In genomic region chr9:35111006-35111933, GRCh38 we compare ENCODE assay signal across 1 cellular context.
TF ChIP-seq lines count a peak whose summit lies in the region.

No MANE protein-coding gene starts in this region.

TF ChIP-seq in K562, 482 proteins besides CTCF, POLR2A, EP300 and RAD21 (continued from another document and continues in another):
- peak; percentile 39 for TF ChIP-seq ZFX (CRISPR knock-in tag; IDR thresholded peaks at IDR 0.05)
- TF ChIP-seq SUPT5H (IDR thresholded peaks at IDR 0.05): peak; percentile 25; the same call in 1 of the 2 replicates
- no peak for TF ChIP-seq ESRRA (IDR thresholded peaks at IDR 0.05; ENCODE audit: borderline replicate concordance, low read depth)
- peak; percentile 73 for TF ChIP-seq ZNF263 (CRISPR knock-in tag; IDR thresholded peaks at IDR 0.05; ENCODE audit: borderline replicate concordance)
- no peak for TF ChIP-seq MED1 (CRISPR knock-in tag; IDR thresholded peaks at IDR 0.05; ENCODE audit: borderline replicate concordance)
- TF ChIP-seq ZNF592 (IDR thresholded peaks at IDR 0.05): 0 out of 2 replicates have a peak, but pooled peaks have one; percentile 8
- TF ChIP-seq GTF3C2 (IDR thresholded peaks at IDR 0.05; ENCODE audit: borderline replicate concordance, extremely low read depth, insufficient read length): no peak
- peak; percentile 60; the same call in 1 of the 2 replicates for TF ChIP-seq TOE1 (IDR thresholded peaks at IDR 0.05; ENCODE audit: borderline replicate concordance)
- TF ChIP-seq TOE1 (CRISPR knock-in tag; IDR thresholded peaks at IDR 0.05; ENCODE audit: borderline replicate concordance, low read depth): no peak
- no peak for TF ChIP-seq ZBTB5 (IDR thresholded peaks at IDR 0.05)
- TF ChIP-seq PHF8 (IDR thresholded peaks at IDR 0.05; ENCODE audit: borderline replicate concordance, low read length): peak; percentile 52; the same call in 1 of the 2 replicates
- TF ChIP-seq, protein P1, sequence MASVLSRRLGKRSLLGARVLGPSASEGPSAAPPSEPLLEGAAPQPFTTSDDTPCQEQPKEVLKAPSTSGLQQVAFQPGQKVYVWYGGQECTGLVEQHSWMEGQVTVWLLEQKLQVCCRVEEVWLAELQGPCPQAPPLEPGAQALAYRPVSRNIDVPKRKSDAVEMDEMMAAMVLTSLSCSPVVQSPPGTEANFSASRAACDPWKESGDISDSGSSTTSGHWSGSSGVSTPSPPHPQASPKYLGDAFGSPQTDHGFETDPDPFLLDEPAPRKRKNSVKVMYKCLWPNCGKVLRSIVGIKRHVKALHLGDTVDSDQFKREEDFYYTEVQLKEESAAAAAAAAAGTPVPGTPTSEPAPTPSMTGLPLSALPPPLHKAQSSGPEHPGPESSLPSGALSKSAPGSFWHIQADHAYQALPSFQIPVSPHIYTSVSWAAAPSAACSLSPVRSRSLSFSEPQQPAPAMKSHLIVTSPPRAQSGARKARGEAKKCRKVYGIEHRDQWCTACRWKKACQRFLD (CRISPR knock-in tag; IDR thresholded peaks at IDR 0.05): no peak
- peak; percentile 19 to 26; a peak in 1 of 4 replicates for TF ChIP-seq NRF1 (conservative IDR thresholded peaks at IDR 0.05 in 1 of 2, IDR thresholded peaks at IDR 0.05 in 1 of 2)
- TF ChIP-seq, protein P2, sequence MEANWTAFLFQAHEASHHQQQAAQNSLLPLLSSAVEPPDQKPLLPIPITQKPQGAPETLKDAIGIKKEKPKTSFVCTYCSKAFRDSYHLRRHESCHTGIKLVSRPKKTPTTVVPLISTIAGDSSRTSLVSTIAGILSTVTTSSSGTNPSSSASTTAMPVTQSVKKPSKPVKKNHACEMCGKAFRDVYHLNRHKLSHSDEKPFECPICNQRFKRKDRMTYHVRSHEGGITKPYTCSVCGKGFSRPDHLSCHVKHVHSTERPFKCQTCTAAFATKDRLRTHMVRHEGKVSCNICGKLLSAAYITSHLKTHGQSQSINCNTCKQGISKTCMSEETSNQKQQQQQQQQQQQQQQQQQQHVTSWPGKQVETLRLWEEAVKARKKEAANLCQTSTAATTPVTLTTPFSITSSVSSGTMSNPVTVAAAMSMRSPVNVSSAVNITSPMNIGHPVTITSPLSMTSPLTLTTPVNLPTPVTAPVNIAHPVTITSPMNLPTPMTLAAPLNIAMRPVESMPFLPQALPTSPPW (CRISPR knock-in tag; IDR thresholded peaks at IDR 0.05): peak; percentile 92
- TF ChIP-seq FOXK2 (conservative IDR thresholded peaks at IDR 0.05 in 1 of 2, IDR thresholded peaks at IDR 0.05 in 1 of 2; ENCODE audit: low read depth in 2 of 2): peak in 1 of 2 experiments; percentile 63; a peak in 1 of 4 replicates
- peak; percentile 12 for TF ChIP-seq CREM (IDR thresholded peaks at IDR 0.05; ENCODE audit: low read depth)
- TF ChIP-seq, protein P3, sequence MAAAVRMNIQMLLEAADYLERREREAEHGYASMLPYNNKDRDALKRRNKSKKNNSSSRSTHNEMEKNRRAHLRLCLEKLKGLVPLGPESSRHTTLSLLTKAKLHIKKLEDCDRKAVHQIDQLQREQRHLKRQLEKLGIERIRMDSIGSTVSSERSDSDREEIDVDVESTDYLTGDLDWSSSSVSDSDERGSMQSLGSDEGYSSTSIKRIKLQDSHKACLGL (CRISPR knock-in tag; IDR thresholded peaks at IDR 0.05; ENCODE audit: borderline replicate concordance, poor library complexity, severe bottlenecking): no peak
- peak; percentile 31 for TF ChIP-seq KDM5B (IDR thresholded peaks at IDR 0.05; ENCODE audit: insufficient replicate concordance, low read depth, low read length)
- TF ChIP-seq HDAC6 (IDR thresholded peaks at IDR 0.05; ENCODE audit: low read depth, low read length): no peak
- TF ChIP-seq, protein P4, sequence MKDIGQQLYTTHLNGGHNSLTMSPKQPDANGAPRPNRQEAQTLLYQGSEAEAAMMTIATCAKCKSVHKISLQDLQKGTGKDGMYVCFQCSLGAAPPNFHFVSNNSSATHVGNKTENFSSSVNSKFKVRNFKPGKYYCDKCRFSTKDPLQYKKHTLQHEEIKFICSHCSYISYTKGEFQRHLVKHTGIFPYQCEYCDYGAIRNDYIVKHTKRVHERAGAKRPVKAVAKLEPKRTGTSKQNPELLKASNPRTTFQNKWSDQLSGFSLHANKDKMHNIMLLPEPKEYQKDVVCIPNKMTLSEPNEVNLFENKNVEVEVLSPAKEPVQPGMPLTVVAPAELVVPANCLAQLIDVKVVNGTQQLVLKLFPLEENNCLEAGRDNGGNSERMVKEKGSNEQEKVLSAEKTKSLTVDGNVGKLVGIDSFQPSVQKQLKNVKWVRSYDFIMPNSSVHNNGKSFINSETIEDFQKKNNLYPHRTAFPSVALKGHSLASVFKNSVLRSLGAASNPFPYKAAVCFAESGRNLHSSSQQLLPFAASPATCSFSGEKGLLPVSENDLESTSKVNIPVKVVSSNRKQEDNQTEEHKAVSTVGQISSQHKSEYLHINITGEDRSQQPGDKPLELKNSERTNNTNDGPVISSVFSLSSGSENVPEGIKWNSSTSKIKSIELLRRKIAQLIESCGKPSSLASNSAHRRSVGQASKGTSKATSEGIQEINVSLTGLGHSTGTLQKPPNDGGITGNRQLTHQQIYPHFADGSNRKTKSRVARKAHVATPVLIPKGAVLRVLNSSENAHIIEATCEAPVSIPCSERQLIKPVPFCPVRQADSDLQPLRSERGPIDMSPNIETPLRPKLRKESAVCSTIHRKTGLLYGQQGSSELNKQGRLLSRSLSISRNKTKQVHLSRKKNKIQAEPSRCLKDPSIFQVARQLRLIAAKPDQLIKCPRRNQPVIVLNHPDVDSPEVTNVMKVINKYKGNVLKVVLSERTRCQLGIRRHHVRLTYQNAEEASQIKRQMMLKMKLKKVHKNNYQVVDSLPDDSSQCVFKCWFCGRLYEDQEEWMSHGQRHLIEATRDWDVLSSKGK (CRISPR knock-in tag; IDR thresholded peaks at IDR 0.05): no peak
- TF ChIP-seq ZNF707 (CRISPR knock-in tag; conservative IDR thresholded peaks at IDR 0.05): no peak
- TF ChIP-seq, protein P5, sequence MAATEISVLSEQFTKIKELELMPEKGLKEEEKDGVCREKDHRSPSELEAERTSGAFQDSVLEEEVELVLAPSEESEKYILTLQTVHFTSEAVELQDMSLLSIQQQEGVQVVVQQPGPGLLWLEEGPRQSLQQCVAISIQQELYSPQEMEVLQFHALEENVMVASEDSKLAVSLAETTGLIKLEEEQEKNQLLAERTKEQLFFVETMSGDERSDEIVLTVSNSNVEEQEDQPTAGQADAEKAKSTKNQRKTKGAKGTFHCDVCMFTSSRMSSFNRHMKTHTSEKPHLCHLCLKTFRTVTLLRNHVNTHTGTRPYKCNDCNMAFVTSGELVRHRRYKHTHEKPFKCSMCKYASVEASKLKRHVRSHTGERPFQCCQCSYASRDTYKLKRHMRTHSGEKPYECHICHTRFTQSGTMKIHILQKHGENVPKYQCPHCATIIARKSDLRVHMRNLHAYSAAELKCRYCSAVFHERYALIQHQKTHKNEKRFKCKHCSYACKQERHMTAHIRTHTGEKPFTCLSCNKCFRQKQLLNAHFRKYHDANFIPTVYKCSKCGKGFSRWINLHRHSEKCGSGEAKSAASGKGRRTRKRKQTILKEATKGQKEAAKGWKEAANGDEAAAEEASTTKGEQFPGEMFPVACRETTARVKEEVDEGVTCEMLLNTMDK (IDR thresholded peaks at IDR 0.05; ENCODE audit: borderline replicate concordance, insufficient read depth, low read depth, low read length, poor library complexity, severe bottlenecking): no peak
- no peak for TF ChIP-seq KLF6 (CRISPR knock-in tag; IDR thresholded peaks at IDR 0.05; ENCODE audit: borderline replicate concordance)
- TF ChIP-seq ZNF785 (CRISPR knock-in tag; IDR thresholded peaks at IDR 0.05): no peak
- no peak for TF ChIP-seq ZNF212 (CRISPR knock-in tag; IDR thresholded peaks at IDR 0.05)
- TF ChIP-seq YY1 (IDR thresholded peaks at IDR 0.05; ENCODE audit: borderline replicate concordance in 1 of 3, control insufficient read depth in 1 of 3, extremely low read depth in 1 of 3, insufficient read depth in 3 of 3, insufficient read length in 1 of 3, insufficient replicate concordance in 2 of 3, low read depth in 1 of 3, low read length in 2 of 3): peak in 1 of 3 experiments; percentile 16
- no peak for TF ChIP-seq ZBTB17 (CRISPR knock-in tag; IDR thresholded peaks at IDR 0.05)
- TF ChIP-seq SLC30A9 (CRISPR knock-in tag; IDR thresholded peaks at IDR 0.05): no peak
- TF ChIP-seq EGR1 (conservative IDR thresholded peaks at IDR 0.05): peak; percentile 59
- peak; percentile 4 for TF ChIP-seq DACH1 (IDR thresholded peaks at IDR 0.05; ENCODE audit: partially characterized antibody)
- TF ChIP-seq ZFP1 (CRISPR knock-in tag; IDR thresholded peaks at IDR 0.05): no peak
- peak; percentile 83 for TF ChIP-seq FOSL1 (tag; conservative IDR thresholded peaks at IDR 0.05)
- TF ChIP-seq, protein P6, sequence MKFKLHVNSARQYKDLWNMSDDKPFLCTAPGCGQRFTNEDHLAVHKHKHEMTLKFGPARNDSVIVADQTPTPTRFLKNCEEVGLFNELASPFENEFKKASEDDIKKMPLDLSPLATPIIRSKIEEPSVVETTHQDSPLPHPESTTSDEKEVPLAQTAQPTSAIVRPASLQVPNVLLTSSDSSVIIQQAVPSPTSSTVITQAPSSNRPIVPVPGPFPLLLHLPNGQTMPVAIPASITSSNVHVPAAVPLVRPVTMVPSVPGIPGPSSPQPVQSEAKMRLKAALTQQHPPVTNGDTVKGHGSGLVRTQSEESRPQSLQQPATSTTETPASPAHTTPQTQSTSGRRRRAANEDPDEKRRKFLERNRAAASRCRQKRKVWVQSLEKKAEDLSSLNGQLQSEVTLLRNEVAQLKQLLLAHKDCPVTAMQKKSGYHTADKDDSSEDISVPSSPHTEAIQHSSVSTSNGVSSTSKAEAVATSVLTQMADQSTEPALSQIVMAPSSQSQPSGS (CRISPR knock-in tag; IDR thresholded peaks at IDR 0.05): no peak
